8 cellular contexts compared by ENCODE assay signal in genomic region chr11:64507832-64508375, GRCh38. TPM values are rescaled to one million over a fixed set of nuclear protein-coding genes. Genes with fewer than 3 reads are reported as not detected.
"Had no signal": no experiment of that assay in that cellular context is flagged by ENCODE, and none has a peak within 500 bp of the region (broad histone marks: within the 10 kb centered on the region; RNA-seq: fewer than 3 reads in every experiment).

No MANE protein-coding gene starts in this region.

- H3K27ac Mint-ChIP-seq: IgD-negative memory B cell had no signal

- H3K4me3 Mint-ChIP-seq: IgD-negative memory B cell had no signal

- FAIRE-seq: HepG2, HTR-8/SVneo had no signal

- H3K4me1 Mint-ChIP-seq: IgD-negative memory B cell had no signal

- ATAC-seq: HepG2 had no signal

- H3K27ac ChIP-seq: HL-60 had no signal

- DNase-seq: IMR-90, KBM-7, KG1 had no signal

RNA-seq across cellular contexts. Expression of gene SLC22A11, which starts 47.8 kb away (rescaled TPM):
- total RNA-seq: HT1080, IMR-90 had no signal
- polyA plus RNA-seq: IgD-negative memory B cell, IMR-90 had no signal
